In the genomic region with DNA sequence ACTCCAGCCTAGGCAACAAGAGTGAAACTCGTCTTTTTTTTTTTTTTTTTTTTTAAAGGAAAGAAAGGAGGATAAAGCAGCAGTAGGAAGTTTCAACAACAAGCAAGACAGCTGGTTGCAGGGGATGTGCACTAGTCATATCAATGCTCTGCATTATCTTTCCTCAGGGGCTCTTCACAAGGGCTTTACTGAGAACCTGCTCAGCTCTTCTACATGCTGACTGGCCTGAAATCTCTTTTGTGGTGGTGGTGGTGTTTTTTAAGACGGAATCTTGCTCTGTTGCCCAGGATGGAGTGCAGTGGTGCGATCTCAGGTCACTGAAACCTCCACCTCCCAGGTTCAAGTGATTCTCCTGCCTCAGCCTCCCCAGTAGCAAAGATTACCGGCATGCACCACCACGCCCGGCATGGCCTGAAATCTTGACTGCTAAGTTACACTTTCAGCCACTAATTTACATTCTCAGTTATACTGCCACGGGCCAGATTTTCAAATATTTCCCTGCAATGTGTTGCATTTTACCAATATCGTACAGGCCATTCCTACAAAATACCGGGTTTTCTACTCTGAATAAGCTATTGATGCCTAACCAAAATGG, we compare ENCODE assay signal across 24 cellular contexts.
DNase-seq lines count a peak whose midpoint lies in the region; ATAC-seq, FAIRE-seq and TF ChIP-seq lines count a peak whose summit lies in the region.
"Had no signal": no experiment of that assay in that cellular context is flagged by ENCODE, and none has a peak within 500 bp of the region (broad histone marks: within the 10 kb centered on the region; RNA-seq: fewer than 3 reads in every experiment).

No MANE protein-coding gene starts in this region.

- no peak overlapping the region for H4K12ac ChIP-seq in trophoblast cell (ENCODE audit: low read depth, low read length)

- peak overlapping the region; percentile 94 for H3K4ac ChIP-seq in trophoblast cell (ENCODE audit: low read depth, low read length)

- TF ChIP-seq CTCF in WTC11 (IDR thresholded peaks at IDR 0.05) (no peak), left lung (IDR thresholded peaks at IDR 0.05) (no peak)

- H3K27ac ChIP-seq in trophoblast cell (ENCODE audit: low read depth, low read length): no peak overlapping the region
- no peak overlapping the region for H3K27ac ChIP-seq in left lung
- H3K27ac ChIP-seq: Peyer's patch had no signal

- H3K9me3 Mint-ChIP-seq in activated naive CD8-positive, alpha-beta T cell (ENCODE audit: low read depth): no peaks in the 10 kb centered on the region
- H3K9me3 Mint-ChIP-seq in activated naive CD8-positive, alpha-beta T cell treated with anti-CD3 and anti-CD28 coated beads for 36 hours: no peaks in the 10 kb centered on the region
- H3K9me3 Mint-ChIP-seq in WTC11: no peaks in the 10 kb centered on the region
- H3K9me3 Mint-ChIP-seq: CD14-positive monocyte had no signal

- FAIRE-seq in GM12891 (lab: Jason Lieb, UNC): peak; percentile 20

- H3K27me3 ChIP-seq in trophoblast cell (ENCODE audit: insufficient read depth, low read length) (no peaks in the 10 kb centered on the region), left lung (no peaks in the 10 kb centered on the region)
- H3K27me3 ChIP-seq: BE2C, Peyer's patch had no signal

- no peak overlapping the region for H3K4me3 ChIP-seq in trophoblast cell (ENCODE audit: low read depth, low read length)
- no peak overlapping the region for H3K4me3 ChIP-seq in left lung
- H3K4me3 ChIP-seq: Peyer's patch had no signal

- H2AFZ ChIP-seq in trophoblast cell (ENCODE audit: insufficient read depth, low read length, poor library complexity): no peak overlapping the region

- intact Hi-C loops in left lung (cut with DNase I): no loop called here

- peak overlapping the region; percentile 10 for H3K27ac Mint-ChIP-seq in activated naive CD8-positive, alpha-beta T cell
- no peak overlapping the region for H3K27ac Mint-ChIP-seq in activated naive CD8-positive, alpha-beta T cell treated with anti-CD3 and anti-CD28 coated beads for 36 hours
- H3K27ac Mint-ChIP-seq in WTC11: peak overlapping the region; percentile 75

- WGBS in trophoblast cell (ENCODE audit: extremely low coverage, insufficient coverage, insufficient read length): no CpG with 5 or more reads among the region's 9 CpGs

- H2BK5ac ChIP-seq in trophoblast cell (ENCODE audit: low read depth, low read length, poor library complexity): peak overlapping the region; percentile 40

- H3K4me2 ChIP-seq in trophoblast cell (ENCODE audit: low read length): no peak overlapping the region

- no peak overlapping the region for H4K91ac ChIP-seq in trophoblast cell (ENCODE audit: low read depth, low read length)

- ATAC-seq in WTC11: no peak
- ATAC-seq in HG02981 (IDR thresholded peaks at IDR 0.05; ENCODE audit: unreplicated experiment): no peak
- no peak for ATAC-seq in left lung

- no peak overlapping the region for H2BK120ac ChIP-seq in trophoblast cell (ENCODE audit: insufficient read depth, low read length, poor library complexity)

- H3K9ac ChIP-seq in trophoblast cell (ENCODE audit: low read length): no peak overlapping the region

- H3K9me3 ChIP-seq in trophoblast cell (ENCODE audit: insufficient read depth, low read depth, low read length) (no peaks in the 10 kb centered on the region), left lung (no peaks in the 10 kb centered on the region)
- H3K9me3 ChIP-seq: BE2C, Peyer's patch had no signal

- H3K27me3 Mint-ChIP-seq in activated naive CD8-positive, alpha-beta T cell: no peaks in the 10 kb centered on the region
- H3K27me3 Mint-ChIP-seq in activated naive CD8-positive, alpha-beta T cell treated with anti-CD3 and anti-CD28 coated beads for 36 hours: no peaks in the 10 kb centered on the region
- H3K27me3 Mint-ChIP-seq in WTC11 (ENCODE audit: low read depth): no peaks in the 10 kb centered on the region

- no peak overlapping the region for H3K23ac ChIP-seq in trophoblast cell (ENCODE audit: low read length)

- CTCF ChIA-PET in WTC11 (lab: Charles Lee): interaction anchor here (2.1 kb wide), 1 partner anchor 43 kb away, joined by 5 read pairs; no protein-coding TSS in a partner anchor

- TF ChIP-seq POLR2A in GM12891 (IDR thresholded peaks at IDR 0.05; ENCODE audit: low read depth, low read length): no peak

- H4K8ac ChIP-seq in trophoblast cell (ENCODE audit: low read depth, low read length): peak overlapping the region; percentile 19

- H2AK5ac ChIP-seq in trophoblast cell (ENCODE audit: low read length): no peak overlapping the region

- H3K79me2 ChIP-seq in trophoblast cell (ENCODE audit: control insufficient read depth, insufficient read depth, low read length, poor library complexity): peaks cover 10% of the 10 kb centered on the region

- H3K79me1 ChIP-seq in trophoblast cell (ENCODE audit: low read length): no peaks in the 10 kb centered on the region

- no peak overlapping the region for H2BK12ac ChIP-seq in trophoblast cell (ENCODE audit: low read length)

- peak overlapping the region; percentile 53 for H3K18ac ChIP-seq in trophoblast cell (ENCODE audit: low read length)

- peaks cover 63% of the 10 kb centered on the region for H3K4me1 Mint-ChIP-seq in activated naive CD8-positive, alpha-beta T cell (ENCODE audit: low read depth)
- H3K4me1 Mint-ChIP-seq in activated naive CD8-positive, alpha-beta T cell treated with anti-CD3 and anti-CD28 coated beads for 36 hours: peaks cover 35% of the 10 kb centered on the region
- peaks cover 38% of the 10 kb centered on the region for H3K4me1 Mint-ChIP-seq in WTC11

- peaks cover 6 to 10% of the 10 kb centered on the region in 2 experiments for H3K4me1 ChIP-seq in trophoblast cell (ENCODE audit: control insufficient read depth in 1 of 2, insufficient read depth in 2 of 2, low read length in 2 of 2)
- H3K4me1 ChIP-seq in left lung: peaks cover 0 to 31% of the 10 kb centered on the region in 2 donors
- H3K4me1 ChIP-seq: BE2C, Peyer's patch had no signal

- no peak overlapping the region for H3K14ac ChIP-seq in trophoblast cell (ENCODE audit: low read length)

- POLR2A ChIA-PET in WTC11 (lab: Charles Lee): no interaction called here

- H3K36me3 ChIP-seq in trophoblast cell (ENCODE audit: control insufficient read depth in 1 of 2, insufficient read depth in 2 of 2, low read length in 2 of 2) (peaks cover 6 to 17% of the 10 kb centered on the region in 2 experiments), left lung (peaks cover 0 to 46% of the 10 kb centered on the region in 2 donors)

- no peak overlapping the region for H3K4me3 Mint-ChIP-seq in activated naive CD8-positive, alpha-beta T cell
- no peak overlapping the region for H3K4me3 Mint-ChIP-seq in activated naive CD8-positive, alpha-beta T cell treated with anti-CD3 and anti-CD28 coated beads for 36 hours
- H3K4me3 Mint-ChIP-seq in WTC11: no peak overlapping the region
- H3K4me3 Mint-ChIP-seq: CD14-positive monocyte had no signal

- no peak for DNase-seq in activated naive CD8-positive, alpha-beta T cell treated with anti-CD3 and anti-CD28 coated beads for 36 hours
- DNase-seq in GM12891 (ENCODE audit: insufficient read length, low spot score): no peak
- DNase-seq in WTC11 (ENCODE audit: low spot score): no peak
- peak in 1 of 2 donors; percentile 65 for DNase-seq in trophoblast cell
- DNase-seq in left lung: no peak
- DNase-seq in NK-92 treated with Interleukin-12 subunit alpha and Interleukin-12 subunit beta, amount 100 ng/mL, for 24 hours (lab: John Stamatoyannopoulos, UW): no peak
- DNase-seq: 8988T, ACHN, BE2C, DMS153, DND-41, GOT3, HCEC 1CT, NCI-H1092, NCI-H1417 treated with DMSO at 0.1 percent for 48 hours, NCI-H1694 treated with DMSO at 0.1 percent for 48 hours, NCI-H2081, NCI-H2227 treated with DMSO at 0.1 percent for 48 hours, NCI-H526 treated with DMSO at 0.1 percent for 48 hours, Peyer's patch, SHP77 treated with DMSO at 0.1 percent for 48 hours had no signal

- peaks cover 13% of the 10 kb centered on the region for H3K36me3 Mint-ChIP-seq in activated naive CD8-positive, alpha-beta T cell
- peaks cover 40% of the 10 kb centered on the region for H3K36me3 Mint-ChIP-seq in activated naive CD8-positive, alpha-beta T cell treated with anti-CD3 and anti-CD28 coated beads for 36 hours
- peaks cover 25% of the 10 kb centered on the region for H3K36me3 Mint-ChIP-seq in WTC11

TF ChIP-seq in GM12891, 5 proteins besides CTCF, POLR2A, EP300 and RAD21:
- TF ChIP-seq POLR2AphosphoS5 (IDR thresholded peaks at IDR 0.05; ENCODE audit: low read depth, low read length): no peak
- TF ChIP-seq POU2F2 (IDR thresholded peaks at IDR 0.05; ENCODE audit: low read depth, low read length): no peak
- no peak for TF ChIP-seq TAF1 (IDR thresholded peaks at IDR 0.05; ENCODE audit: low read depth, low read length)
- no peak for TF ChIP-seq PAX5 (IDR thresholded peaks at IDR 0.05; ENCODE audit: insufficient read depth, low read length, severe bottlenecking)
- TF ChIP-seq SPI1 (IDR thresholded peaks at IDR 0.05; ENCODE audit: low read depth, low read length): no peak
TF ChIP-seq in GM12891: peak in this region for 0.

TF ChIP-seq in WTC11, 78 proteins besides CTCF, POLR2A, EP300 and RAD21 (continues in another document):
- no peak for TF ChIP-seq SOX15 (CRISPR knock-in tag; IDR thresholded peaks at IDR 0.05)
